17 cellular contexts compared by ENCODE assay signal in genomic region chr3:144097144-144097543, GRCh38.
A peak's percentile ranks its signal among the peaks of the same experiment; 100 is the strongest.
DNase-seq lines count a peak whose midpoint lies in the region; ATAC-seq and TF ChIP-seq lines count a peak whose summit lies in the region.
"Had no signal": no experiment of that assay in that cellular context is flagged by ENCODE, and none has a peak within 500 bp of the region (broad histone marks: within the 10 kb centered on the region; RNA-seq: fewer than 3 reads in every experiment).

No MANE protein-coding gene starts in this region.

- H3K27ac ChIP-seq in HUES48 (ENCODE audit: low read depth, low read length): peak overlapping the region; percentile 25
- H3K27ac ChIP-seq in upper lobe of right lung: no peak overlapping the region

- intact Hi-C loops in upper lobe of right lung (cut with DNase I): no loop called here

- H3K9me3 Mint-ChIP-seq in WTC11: peaks cover 35% of the 10 kb centered on the region
- H3K9me3 Mint-ChIP-seq: CD4-positive, alpha-beta T cell; T-cell had no signal

- H3K4me3 Mint-ChIP-seq in WTC11: no peak overlapping the region
- H3K4me3 Mint-ChIP-seq: CD4-positive, alpha-beta T cell; T-cell had no signal

- peak; percentile 13 to 33 for DNase-seq in SHP77 (lab: John Stamatoyannopoulos, UW)
- DNase-seq in SHP77 treated with DMSO at 0.1 percent for 48 hours (lab: John Stamatoyannopoulos, UW): no peak
- DNase-seq in WTC11 (ENCODE audit: low spot score): no peak
- DNase-seq in DMS79 (lab: John Stamatoyannopoulos, UW): no peak
- DNase-seq in upper lobe of right lung: no peak
- DNase-seq: CD4-positive, alpha-beta T cell; EL; IMR-90; Kasumi-1; MM.1S; NCI-H1930; NCI-H526 treated with DMSO at 0.1 percent for 48 hours; SK-N-SH; T-cell; T-helper 9 cell had no signal

- H3K9me3 ChIP-seq in HUES48 (ENCODE audit: control insufficient read depth, insufficient read depth, low read length) (peaks cover 19% of the 10 kb centered on the region), upper lobe of right lung (no peaks in the 10 kb centered on the region)
- H3K9me3 ChIP-seq: SK-N-SH had no signal

- TF ChIP-seq CTCF in WTC11 (IDR thresholded peaks at IDR 0.05) (no peak), upper lobe of right lung (IDR thresholded peaks at IDR 0.05) (no peak)

- peaks cover 14% of the 10 kb centered on the region; the same call in 1 of the 2 replicates for H3K4me1 ChIP-seq in HUES48 (ENCODE audit: control insufficient read depth, insufficient read depth, low read length)
- H3K4me1 ChIP-seq in upper lobe of right lung: no peaks in the 10 kb centered on the region

- H3K9ac ChIP-seq in HUES48 (ENCODE audit: low read depth, low read length): no peak overlapping the region
- H3K9ac ChIP-seq: SK-N-SH had no signal

- no peaks in the 10 kb centered on the region for H3K27me3 ChIP-seq in HUES48 (ENCODE audit: control insufficient read depth, insufficient read depth, low read length)
- H3K27me3 ChIP-seq in upper lobe of right lung: no peaks in the 10 kb centered on the region

- H3K4me1 Mint-ChIP-seq in WTC11: peaks cover 32% of the 10 kb centered on the region
- H3K4me1 Mint-ChIP-seq: T-cell had no signal

- H3K36me3 ChIP-seq in HUES48 (ENCODE audit: control insufficient read depth, insufficient read depth, low read length) (no peaks in the 10 kb centered on the region), upper lobe of right lung (no peaks in the 10 kb centered on the region)

- H3K27ac Mint-ChIP-seq in WTC11: no peak overlapping the region
- H3K27ac Mint-ChIP-seq: CD4-positive, alpha-beta T cell; T-cell had no signal

- POLR2A ChIA-PET in WTC11 (lab: Charles Lee): no interaction called here

- H3K4me3 ChIP-seq in HUES48 (ENCODE audit: low read depth, low read length) (no peak overlapping the region), upper lobe of right lung (no peak overlapping the region)

- H3K27me3 Mint-ChIP-seq in WTC11 (ENCODE audit: low read depth): no peaks in the 10 kb centered on the region; the same call in 1 of the 2 replicates

- CTCF ChIA-PET in WTC11 (lab: Charles Lee): interaction anchor here (0.5 kb wide), 1 partner anchor 202 kb away, joined by 3 read pairs; no protein-coding TSS in a partner anchor

- H3K36me3 Mint-ChIP-seq in WTC11: peaks cover 8% of the 10 kb centered on the region
- H3K36me3 Mint-ChIP-seq: T-cell had no signal

- ATAC-seq in WTC11: peak; percentile 85
- ATAC-seq in HG03354 (IDR thresholded peaks at IDR 0.05; ENCODE audit: poor library complexity, severe bottlenecking, unreplicated experiment): no peak
- ATAC-seq in upper lobe of right lung: no peak
- ATAC-seq: T-cell had no signal

TF ChIP-seq in WTC11, 78 proteins besides CTCF, POLR2A, EP300 and RAD21:
- TF ChIP-seq ETV6 (CRISPR knock-in tag; IDR thresholded peaks at IDR 0.05): peak; percentile 18; the same call in 1 of the 2 replicates
- TF ChIP-seq ERG (CRISPR knock-in tag; IDR thresholded peaks at IDR 0.05): no peak
TF ChIP-seq in WTC11: peak in this region for 1.

Comparison
In these comparisons a context has a peak if more than half of its experiments do, and no peak if none do; other contexts are left out.
1. DNase-seq: peak in SHP77 (2 of 2); none in SHP77 treated with DMSO at 0.1 percent for 48 hours (single experiment), WTC11 (single experiment), DMS79 (single experiment) and upper lobe of right lung (single experiment).